19 cellular contexts compared by ENCODE assay signal in the genomic region with DNA sequence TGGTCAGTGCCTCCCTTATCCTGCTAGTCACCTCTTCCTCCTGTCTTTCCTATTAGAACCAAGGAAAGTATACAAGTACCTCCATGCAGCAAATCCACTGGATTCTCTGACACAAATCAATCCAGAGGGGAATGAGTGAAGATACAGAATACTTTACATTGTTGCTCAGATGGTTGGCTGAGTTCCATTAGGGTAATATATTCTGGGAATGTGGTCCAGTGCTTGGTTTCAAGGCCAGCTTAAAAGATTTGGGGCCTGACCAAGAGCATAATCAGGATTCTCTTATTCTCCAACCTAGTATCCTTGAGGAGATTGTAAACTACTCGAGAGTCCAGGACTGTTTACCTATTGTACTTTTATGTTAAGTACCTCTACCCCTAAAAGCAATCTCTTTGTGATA. TPM values are rescaled to one million over a fixed set of nuclear protein-coding genes. Genes with fewer than 3 reads are reported as not detected.
A peak's percentile ranks its signal among the peaks of the same experiment; 100 is the strongest.
DNase-seq lines count a peak whose midpoint lies in the region; ATAC-seq and TF ChIP-seq lines count a peak whose summit lies in the region.
"Had no signal": no experiment of that assay in that cellular context is flagged by ENCODE, and none has a peak within 500 bp of the region (broad histone marks: within the 10 kb centered on the region; RNA-seq: fewer than 3 reads in every experiment).

No MANE protein-coding gene starts in this region.

- CTCF ChIA-PET in IMR-90 (lab: Yijun Ruan, JAX), result interaction anchor here (0.8 kb wide), 1 partner anchor 22 kb away, joined by 9 read pairs; no protein-coding TSS in a partner anchor

- H3K4me3 Mint-ChIP-seq in progenitor cell of endocrine pancreas (ENCODE audit: low read depth), result peak overlapping the region; percentile 47
- no peak overlapping the region for H3K4me3 Mint-ChIP-seq in stimulated activated effector memory CD8-positive, alpha-beta T cell treated with anti-CD3 and anti-CD28 coated beads, Interleukin-12 subunit alpha, Interleukin-12 subunit beta, amount 100 ng/mL, for 72 hours
- H3K4me3 Mint-ChIP-seq: activated CD4-positive, alpha-beta T cell treated with anti-CD3 and anti-CD28 coated beads, Interleukin-2, amount 10 ng/mL, durations not matched to agents 7 days and 5 days; naive thymus-derived CD8-positive, alpha-beta T cell had no signal

- no peak for TF ChIP-seq RAD21 in IMR-90 (IDR thresholded peaks at IDR 0.05; ENCODE audit: low read length)

- peaks cover 61% of the 10 kb centered on the region for H3K4me1 Mint-ChIP-seq in progenitor cell of endocrine pancreas (ENCODE audit: low read depth)
- H3K4me1 Mint-ChIP-seq in stimulated activated effector memory CD8-positive, alpha-beta T cell treated with anti-CD3 and anti-CD28 coated beads, Interleukin-12 subunit alpha, Interleukin-12 subunit beta, amount 100 ng/mL, for 72 hours, result no peaks in the 10 kb centered on the region

- no CpG with 5 or more reads among the region's 1 CpG for WGBS in IMR-90 (ENCODE audit: extremely low coverage in 2 of 2, insufficient read length in 1 of 2), 2 experiments
- 64% methylated on average over 1 of the region's 1 CpG for WGBS in esophagus muscularis mucosa

- ATAC-seq in IMR-90 (ENCODE audit: low read depth) (peak; percentile 11), GM18861 (IDR thresholded peaks at IDR 0.05; ENCODE audit: unreplicated experiment) (no peak)
- no peak for ATAC-seq in stimulated activated effector memory CD8-positive, alpha-beta T cell treated with anti-CD3 and anti-CD28 coated beads, Interleukin-12 subunit alpha, Interleukin-12 subunit beta, amount 100 ng/mL, for 72 hours
- ATAC-seq: naive thymus-derived CD8-positive, alpha-beta T cell had no signal

- H3K36me3 Mint-ChIP-seq in progenitor cell of endocrine pancreas (ENCODE audit: insufficient read depth), result peaks cover 6% of the 10 kb centered on the region
- no peaks in the 10 kb centered on the region for H3K36me3 Mint-ChIP-seq in stimulated activated effector memory CD8-positive, alpha-beta T cell treated with anti-CD3 and anti-CD28 coated beads, Interleukin-12 subunit alpha, Interleukin-12 subunit beta, amount 100 ng/mL, for 72 hours
- H3K36me3 Mint-ChIP-seq: naive thymus-derived CD8-positive, alpha-beta T cell had no signal

- H3K23ac ChIP-seq in IMR-90 (ENCODE audit: low read depth, low read length), result no peak overlapping the region

- H2BK15ac ChIP-seq in IMR-90 (ENCODE audit: low read depth, low read length), result no peak overlapping the region

- no peaks in the 10 kb centered on the region for H4K20me1 ChIP-seq in IMR-90 (ENCODE audit: insufficient read depth, low read length)

- H2AK9ac ChIP-seq in IMR-90 (replicated peaks; ENCODE audit: low read depth, low read length, poor library complexity), result no peak overlapping the region

- peak overlapping the region; percentile 12; the same call in 1 of the 2 replicates for H3K4ac ChIP-seq in IMR-90 (ENCODE audit: low read depth, low read length)

- no peak overlapping the region for H3K9ac ChIP-seq in IMR-90 (ENCODE audit: low read depth, low read length)

- peak overlapping the region; percentile 62; the same call in 1 of the 2 replicates for H3K4me2 ChIP-seq in IMR-90 (ENCODE audit: low read depth, low read length)

- intact Hi-C loops in IMR-90 (cut with micrococcal nuclease) (loop anchor here (5.0 kb wide), 1 partner anchor 65 kb away; no protein-coding TSS in a partner anchor), esophagus muscularis mucosa (cut with DNase I) (no loop called here)

- no peak overlapping the region for H4K91ac ChIP-seq in IMR-90 (ENCODE audit: insufficient read depth, low read depth, low read length)

- no peak overlapping the region; the same call in 1 of the 2 replicates for H3K56ac ChIP-seq in IMR-90 (ENCODE audit: extremely low read depth, insufficient read depth, low read length)

- H3K27me3 ChIP-seq in IMR-90 (ENCODE audit: control insufficient read depth, insufficient read depth, low read length), result no peaks in the 10 kb centered on the region
- no peaks in the 10 kb centered on the region for H3K27me3 ChIP-seq in esophagus muscularis mucosa
- H3K27me3 ChIP-seq: stomach had no signal

- TF ChIP-seq CTCF in AG10803 (conservative IDR thresholded peaks at IDR 0.05; ENCODE audit: low read length), result no peak
- TF ChIP-seq CTCF in IMR-90 (conservative IDR thresholded peaks at IDR 0.05; ENCODE audit: low read depth, low read length), result no peak
- TF ChIP-seq CTCF in esophagus muscularis mucosa (IDR thresholded peaks at IDR 0.05), result no peak
- no peak for TF ChIP-seq CTCF in progenitor cell of endocrine pancreas (IDR thresholded peaks at IDR 0.05; ENCODE audit: unreplicated experiment)

- peak overlapping the region; percentile 26; the same call in 1 of the 2 replicates for H2BK120ac ChIP-seq in IMR-90 (ENCODE audit: low read depth, low read length)

- H3K4me1 ChIP-seq in IMR-90 (ENCODE audit: control insufficient read depth, insufficient read depth, low read length) (peaks cover 2% of the 10 kb centered on the region; the same call in 1 of the 2 replicates), esophagus muscularis mucosa (peaks cover 5 to 23% (median 12%) of the 10 kb centered on the region in 4 donors)
- H3K4me1 ChIP-seq: prostate gland had no signal

- H2AK5ac ChIP-seq in IMR-90 (ENCODE audit: low read depth, low read length), result no peak overlapping the region

- no peak overlapping the region for H3K4me3 ChIP-seq in AG10803 (ENCODE audit: low read length)
- H3K4me3 ChIP-seq in IMR-90 (ENCODE audit: insufficient read depth, low read depth, low read length), result no peak overlapping the region
- no peak overlapping the region for H3K4me3 ChIP-seq in esophagus muscularis mucosa
- H3K4me3 ChIP-seq: HAP-1, prostate gland, SK-N-MC, stomach had no signal

- no TSS peak for BruUV-seq in IMR-90 (replicated peaks; lab: Mats Ljungman, UMichigan)

- DNase-seq in AG10803 (ENCODE audit: low read depth), result peak; percentile 23
- no peak for DNase-seq in IMR-90
- no peak for DNase-seq in esophagus muscularis mucosa (ENCODE audit: extremely low spot score)
- no peak for DNase-seq in progenitor cell of endocrine pancreas (ENCODE audit: low spot score, unreplicated experiment)
- DNase-seq in activated CD8-positive, alpha-beta memory T cell treated with anti-CD3 and anti-CD28 coated beads, Interleukin-2, amount 50 U/mL, for 48 hours, result no peak
- DNase-seq in activated CD4-positive, alpha-beta T cell treated with anti-CD3 and anti-CD28 coated beads for 48 hours, result no peak
- DNase-seq in stimulated activated effector memory CD8-positive, alpha-beta T cell treated with anti-CD3 and anti-CD28 coated beads, Interleukin-12 subunit alpha, Interleukin-12 subunit beta, amount 100 ng/mL, for 72 hours (ENCODE audit: low spot score in 2 of 2), result no peak
- DNase-seq: activated CD4-positive, alpha-beta T cell treated with anti-CD3 and anti-CD28 coated beads, Interleukin-2, amount 10 ng/mL, durations not matched to agents 7 days and 5 days; activated naive CD4-positive, alpha-beta T cell treated with anti-CD3 and anti-CD28 coated beads, Interleukin-2, amount 50 U/mL, for 16 hours; activated T-cell treated with anti-CD3 and anti-CD28 coated beads for 4 hours; effector memory CD4-positive, alpha-beta T cell; naive thymus-derived CD8-positive, alpha-beta T cell; NCI-H446 treated with DMSO at 0.1 percent for 48 hours; stimulated activated CD4-positive, alpha-beta T cell treated with anti-CD3 and anti-CD28 coated beads, Interleukin-15, amount 100 ng/mL, for 24 hours; stomach had no signal

- no peaks in the 10 kb centered on the region for H3K27me3 Mint-ChIP-seq in progenitor cell of endocrine pancreas
- H3K27me3 Mint-ChIP-seq: activated CD4-positive, alpha-beta T cell treated with anti-CD3 and anti-CD28 coated beads, Interleukin-2, amount 10 ng/mL, durations not matched to agents 7 days and 5 days; naive thymus-derived CD8-positive, alpha-beta T cell had no signal

- peak overlapping the region; percentile 25 for H2BK5ac ChIP-seq in IMR-90 (ENCODE audit: low read depth, low read length, poor library complexity, severe bottlenecking)

- in situ Hi-C loops in IMR-90 (cut with MboI; ENCODE audit: low sequenced_read_pairs), result no loop called here

- no peak overlapping the region for H2BK20ac ChIP-seq in IMR-90 (ENCODE audit: low read depth, low read length)

- no peak for TF ChIP-seq EP300 in esophagus muscularis mucosa (IDR thresholded peaks at IDR 0.05)

- no peak for TF ChIP-seq POLR2A in IMR-90 (IDR thresholded peaks at IDR 0.05; ENCODE audit: low read depth, low read length)
- TF ChIP-seq POLR2A in esophagus muscularis mucosa (IDR thresholded peaks at IDR 0.05; ENCODE audit: low read depth), result no peak

- peaks cover 4% of the 10 kb centered on the region for H3K9me3 Mint-ChIP-seq in progenitor cell of endocrine pancreas (ENCODE audit: low read depth)
- no peaks in the 10 kb centered on the region for H3K9me3 Mint-ChIP-seq in stimulated activated effector memory CD8-positive, alpha-beta T cell treated with anti-CD3 and anti-CD28 coated beads, Interleukin-12 subunit alpha, Interleukin-12 subunit beta, amount 100 ng/mL, for 72 hours
- H3K9me3 Mint-ChIP-seq: activated CD4-positive, alpha-beta T cell treated with anti-CD3 and anti-CD28 coated beads, Interleukin-2, amount 10 ng/mL, durations not matched to agents 7 days and 5 days; naive thymus-derived CD8-positive, alpha-beta T cell had no signal

- POLR2A ChIA-PET in IMR-90 (lab: Charles Lee; ENCODE audit: unreplicated experiment), result no interaction called here

- H3K9me3 ChIP-seq in IMR-90 (ENCODE audit: control insufficient read depth, insufficient read depth, low read length) (no peaks in the 10 kb centered on the region), esophagus muscularis mucosa (no peaks in the 10 kb centered on the region)
- H3K9me3 ChIP-seq: HAP-1, prostate gland, stomach had no signal

- dilution Hi-C loops in IMR-90 (cut with HindIII; ENCODE audit: low sequenced_read_pairs, unreplicated experiment), result no loop called here

- H3K36me3 ChIP-seq in IMR-90 (ENCODE audit: control insufficient read depth, insufficient read depth, low read length), result no peaks in the 10 kb centered on the region
- no peaks in the 10 kb centered on the region for H3K36me3 ChIP-seq in esophagus muscularis mucosa
- H3K36me3 ChIP-seq: HAP-1, prostate gland, stomach had no signal

- H3K79me1 ChIP-seq in IMR-90 (ENCODE audit: low read depth in 1 of 2, low read length in 2 of 2), result 0 out of 4 replicates have a peak, but pooled peaks cover 0 to 7% of the 10 kb centered on the region in 2 experiments

- no peak overlapping the region for H4K8ac ChIP-seq in IMR-90 (ENCODE audit: low read depth in 2 of 2, low read length in 2 of 2)

- peak overlapping the region; percentile 90 for H3K27ac Mint-ChIP-seq in progenitor cell of endocrine pancreas
- H3K27ac Mint-ChIP-seq in stimulated activated effector memory CD8-positive, alpha-beta T cell treated with anti-CD3 and anti-CD28 coated beads, Interleukin-12 subunit alpha, Interleukin-12 subunit beta, amount 100 ng/mL, for 72 hours, result no peak overlapping the region
- H3K27ac Mint-ChIP-seq: activated CD4-positive, alpha-beta T cell treated with anti-CD3 and anti-CD28 coated beads, Interleukin-2, amount 10 ng/mL, durations not matched to agents 7 days and 5 days had no signal

- 0 out of 2 replicates have a peak overlapping the region, but pooled peaks have one; percentile 14 for H3K14ac ChIP-seq in IMR-90 (replicated peaks; ENCODE audit: low read depth, low read length)

- H2AFZ ChIP-seq in IMR-90 (replicated peaks; ENCODE audit: low read length, poor library complexity), result no peak overlapping the region

- H3K18ac ChIP-seq in IMR-90 (ENCODE audit: low read depth, low read length), result peak overlapping the region; percentile 20; the same call in 1 of the 2 replicates

- 0 out of 2 replicates have a peak, but pooled peaks cover 6% of the 10 kb centered on the region for H3K9me1 ChIP-seq in IMR-90 (ENCODE audit: insufficient read depth, low read length)

- H3K27ac ChIP-seq in IMR-90 (ENCODE audit: insufficient read depth, low read length) (peak overlapping the region; percentile 24; the same call in 1 of the 2 replicates), esophagus muscularis mucosa (replicated peaks in 1 of 4) (peak overlapping the region; percentile 32 to 50 (median 44))
- H3K27ac ChIP-seq: prostate gland, SK-N-MC had no signal

- peak overlapping the region; percentile 4; the same call in 1 of the 2 replicates for H4K5ac ChIP-seq in IMR-90 (ENCODE audit: low read depth, low read length)

RNA-seq across cellular contexts. Expression of gene CARMIL1, which starts 23.0 kb away (rescaled TPM):
- total RNA-seq in IMR-90 (2012; rRNA removed), result 2.9 and 3.3 TPM in 2 replicates
- 0.90 and 1.3 TPM in 2 replicates for polyA plus RNA-seq in IMR-90 (2012; rRNA removed)
- polyA plus RNA-seq in IMR-90 (2012; cell fraction: cytosol; rRNA removed), result 0.29 and 0.35 TPM in 2 replicates
- polyA plus RNA-seq in IMR-90 (2012; cell fraction: nucleus; rRNA removed; ENCODE audit: low replicate concordance), result 0.13 and 0.99 TPM in 2 replicates
- 10 to 100 TPM in 3 of 4 donors, 1 to 10 TPM in 1; 10.0 to 12.1 (median 11.1) TPM for total RNA-seq in esophagus muscularis mucosa
- total RNA-seq in progenitor cell of endocrine pancreas, result 75.9 and 86.3 TPM in 2 replicates
